ENCODE assay signal across 18 cellular contexts in genomic region chrX:120356084-120356483, GRCh38. TPM values are rescaled to one million over a fixed set of nuclear protein-coding genes. Genes with fewer than 3 reads are reported as not detected.
DNase-seq lines count a peak whose midpoint lies in the region; TF ChIP-seq lines count a peak whose summit lies in the region.
"Had no signal": no experiment of that assay in that cellular context is flagged by ENCODE, and none has a peak within 500 bp of the region (broad histone marks: within the 10 kb centered on the region; RNA-seq: fewer than 3 reads in every experiment).

No MANE protein-coding gene starts in this region.

- WGBS in mesenchymal stem cell, result no CpG with 5 or more reads among the region's 3 CpGs

- H3K36me3 ChIP-seq in tibial artery, result no peaks in the 10 kb centered on the region
- no peaks in the 10 kb centered on the region for H3K36me3 ChIP-seq in Caco-2 (ENCODE audit: control insufficient read depth, insufficient read depth, low read length)
- H3K36me3 ChIP-seq in mesenchymal stem cell (ENCODE audit: control insufficient read depth in 1 of 2, insufficient read depth in 2 of 2, low read depth in 1 of 2, low read length in 2 of 2), result no peaks in the 10 kb centered on the region

- H3K27ac ChIP-seq in tibial artery (no peak overlapping the region), mesenchymal stem cell (ENCODE audit: low read length, poor library complexity, severe bottlenecking) (no peak overlapping the region)
- H3K27ac ChIP-seq: GM23248 had no signal

- TF ChIP-seq CTCF in tibial artery (IDR thresholded peaks at IDR 0.05) (no peak), Caco-2 (IDR thresholded peaks at IDR 0.05; ENCODE audit: insufficient read depth in 1 of 2, low read depth in 1 of 2, low read length in 1 of 2, severe bottlenecking in 1 of 2, unreplicated experiment in 1 of 2) (no peak)

- no peaks in the 10 kb centered on the region for H3K36me3 Mint-ChIP-seq in Caco-2 (ENCODE audit: insufficient read depth, unreplicated experiment)
- H3K36me3 Mint-ChIP-seq: CD4-positive, alpha-beta memory T cell had no signal

- no peaks in the 10 kb centered on the region for H3K4me1 ChIP-seq in tibial artery
- no peaks in the 10 kb centered on the region for H3K4me1 ChIP-seq in Caco-2
- no peaks in the 10 kb centered on the region for H3K4me1 ChIP-seq in mesenchymal stem cell (ENCODE audit: control insufficient read depth, insufficient read depth, low read depth, low read length)

- H2BK15ac ChIP-seq in mesenchymal stem cell (ENCODE audit: low read depth, poor library complexity, severe bottlenecking), result no peak overlapping the region

- H3K4me1 Mint-ChIP-seq in Caco-2 (ENCODE audit: low read depth, unreplicated experiment), result no peaks in the 10 kb centered on the region
- H3K4me1 Mint-ChIP-seq: CD4-positive, alpha-beta memory T cell had no signal

- H4K8ac ChIP-seq in mesenchymal stem cell (ENCODE audit: low read length), result no peak overlapping the region

- POLR2A ChIA-PET in Caco-2 (lab: Charles Lee), result no interaction called here

- H2AFZ ChIP-seq in mesenchymal stem cell (ENCODE audit: low read depth, low read length), result no peak overlapping the region
- H2AFZ ChIP-seq: GM23248 had no signal

- H3K14ac ChIP-seq in mesenchymal stem cell (ENCODE audit: low read length in 2 of 2), result no peak overlapping the region

- H2BK5ac ChIP-seq in mesenchymal stem cell (ENCODE audit: low read depth, low read length, poor library complexity, severe bottlenecking), result no peak overlapping the region

- H4K91ac ChIP-seq in mesenchymal stem cell (ENCODE audit: low read length), result no peak overlapping the region

- H3K27me3 Mint-ChIP-seq in Caco-2 (ENCODE audit: insufficient read depth, unreplicated experiment), result peaks cover 2% of the 10 kb centered on the region

- H3K79me1 ChIP-seq in mesenchymal stem cell (replicated peaks; ENCODE audit: low read length, poor library complexity, severe bottlenecking), result no peaks in the 10 kb centered on the region

- H3K4me3 ChIP-seq in tibial artery, result no peak overlapping the region
- H3K4me3 ChIP-seq in Caco-2 (ENCODE audit: low read depth, low read length), result no peak overlapping the region
- H3K4me3 ChIP-seq in mesenchymal stem cell (ENCODE audit: insufficient read depth in 1 of 2, low read depth in 1 of 2, low read length in 2 of 2), result no peak overlapping the region
- H3K4me3 ChIP-seq: GM23248 had no signal

- no peak overlapping the region for H2BK120ac ChIP-seq in mesenchymal stem cell (ENCODE audit: low read depth, low read length)

- DNase-seq in NCI-H460 (ENCODE audit: extremely low read depth, low read depth), result peak; percentile 43
- peak; percentile 74 for DNase-seq in OCI-M1 (lab: John Stamatoyannopoulos, UW)
- DNase-seq in erythroblast (lab: John Stamatoyannopoulos, UW), result peak; percentile 24 to 70
- DNase-seq in tibial artery, result no peak
- DNase-seq in Caco-2, result no peak
- DNase-seq in mesenchymal stem cell, result no peak
- DNase-seq: C1 segment of cervical spinal cord; CD4-positive, alpha-beta memory T cell; COR-L47; DMS153; DND-41; GM23248; H7; HCEC 1CT had no signal

- no peak overlapping the region for H3K4ac ChIP-seq in mesenchymal stem cell (ENCODE audit: low read depth in 1 of 2, low read length in 2 of 2)

- no peak overlapping the region for H3K27ac Mint-ChIP-seq in Caco-2 (ENCODE audit: unreplicated experiment)

- intact Hi-C loops in tibial artery (cut with DNase I; ENCODE audit: low total_unique reads), result no loop called here
- intact Hi-C loops in Caco-2 (cut with micrococcal nuclease; ENCODE audit: unreplicated experiment), result no loop called here

- no TSS peak for BruUV-seq in Caco-2 (replicated peaks; lab: Mats Ljungman, UMichigan)

- H3K23ac ChIP-seq in mesenchymal stem cell (ENCODE audit: low read length in 2 of 2), result no peak overlapping the region

- CTCF ChIA-PET in Caco-2 (lab: Charles Lee), result no interaction called here

- H3K9me3 ChIP-seq in tibial artery, result no peaks in the 10 kb centered on the region
- H3K9me3 ChIP-seq in Caco-2, result no peaks in the 10 kb centered on the region
- H3K9me3 ChIP-seq in mesenchymal stem cell (ENCODE audit: control insufficient read depth, low read length), result no peaks in the 10 kb centered on the region

- no peak overlapping the region for H3K4me3 Mint-ChIP-seq in Caco-2 (ENCODE audit: unreplicated experiment)
- H3K4me3 Mint-ChIP-seq: CD4-positive, alpha-beta memory T cell had no signal

- no peak overlapping the region for H2AK5ac ChIP-seq in mesenchymal stem cell (ENCODE audit: low read length, severe bottlenecking)

- no peak overlapping the region for H3K4me2 ChIP-seq in mesenchymal stem cell (ENCODE audit: low read length, poor library complexity, severe bottlenecking)

- H3K9ac ChIP-seq in mesenchymal stem cell (ENCODE audit: low read length), result no peak overlapping the region
- H3K9ac ChIP-seq: GM23248 had no signal

- H3K18ac ChIP-seq in mesenchymal stem cell (ENCODE audit: low read depth in 1 of 2, low read length in 2 of 2), result no peak overlapping the region

- H3K9me3 Mint-ChIP-seq in Caco-2 (ENCODE audit: unreplicated experiment), result no peaks in the 10 kb centered on the region

- no peak for TF ChIP-seq POLR2A in erythroblast (IDR thresholded peaks at IDR 0.05; ENCODE audit: low read length)

- H3K27me3 ChIP-seq in tibial artery (no peaks in the 10 kb centered on the region), Caco-2 (replicated peaks; ENCODE audit: control insufficient read depth, insufficient read depth, low read length) (no peaks in the 10 kb centered on the region), mesenchymal stem cell (ENCODE audit: control insufficient read depth in 1 of 2, insufficient read depth in 1 of 2, low read length in 2 of 2) (peaks cover 0 to 25% of the 10 kb centered on the region in 2 experiments)

- no peak overlapping the region for H2BK12ac ChIP-seq in mesenchymal stem cell (ENCODE audit: low read length in 2 of 2)

RNA-seq across cellular contexts. Expression of gene ATP1B4, which starts 5.8 kb away (rescaled TPM):
- not detected in 2 replicates for total RNA-seq in NCI-H460 (2014; rRNA removed; shearing (Covaris generic))
- polyA plus RNA-seq in NCI-H460 (2014; cell fraction: nucleus; rRNA removed), result not detected in 2 replicates
- not detected in 2 replicates for total RNA-seq in Caco-2 (2022)
- polyA plus RNA-seq in mesenchymal stem cell (2013, experiment 1 of 2), result not detected
- not detected for polyA plus RNA-seq in mesenchymal stem cell (2013, experiment 2 of 2)
- total RNA-seq: A172; A673; CD4-positive, alpha-beta memory T cell; GM23248; H1; H7 had no signal
- polyA plus RNA-seq: BJ; CD4-positive, alpha-beta memory T cell; GM23248; H1 had no signal

RNA-seq across cellular contexts. Expression of gene TMEM255A, which starts 44.8 kb away (rescaled TPM):
- 0.07 TPM in 1 of 2 replicates, not detected in the other for total RNA-seq in NCI-H460 (2014; rRNA removed; shearing (Covaris generic))
- not detected in 2 replicates for polyA plus RNA-seq in NCI-H460 (2014; cell fraction: nucleus; rRNA removed)
- total RNA-seq in Caco-2 (2022), result 2.9 and 3.8 TPM in 2 replicates
- polyA plus RNA-seq in mesenchymal stem cell (2013, experiment 1 of 2), result not detected
- not detected for polyA plus RNA-seq in mesenchymal stem cell (2013, experiment 2 of 2)
- total RNA-seq: GM23248 had no signal
- polyA plus RNA-seq: GM23248 had no signal

Comparison
In these comparisons a context has a peak if more than half of its experiments do, and no peak if none do; other contexts are left out.
1. DNase-seq: peak in NCI-H460 (single experiment), OCI-M1 (single experiment) and erythroblast (2 of 2); none in tibial artery (0 of 2), Caco-2 (0 of 2) and mesenchymal stem cell (single experiment).